Comparison of ENCODE assay signal across 8 cellular contexts in genomic region chrX:130120321-130120731, GRCh38.
DNase-seq lines count a peak whose midpoint lies in the region; ATAC-seq and TF ChIP-seq lines count a peak whose summit lies in the region.

No MANE protein-coding gene starts in this region.

- peaks cover 28% of the 10 kb centered on the region for H3K4me1 Mint-ChIP-seq in nephron

- H3K9me3 Mint-ChIP-seq in nephron = peaks cover 6% of the 10 kb centered on the region

- peak; percentile 50 for ATAC-seq in GM21619 (IDR thresholded peaks at IDR 0.05; ENCODE audit: unreplicated experiment)

- no peaks in the 10 kb centered on the region for H3K9me3 ChIP-seq in KOPT-K1 (ENCODE audit: insufficient read depth, low read length, poor library complexity, severe bottlenecking)
- no peaks in the 10 kb centered on the region for H3K9me3 ChIP-seq in effector memory CD4-positive, alpha-beta T cell (ENCODE audit: control insufficient read depth, low read length)

- peak; percentile 47 for DNase-seq in GM12865 (ENCODE audit: low read depth)
- DNase-seq in effector memory CD4-positive, alpha-beta T cell = no peak
- DNase-seq in AG08396 (ENCODE audit: low spot score) = no peak
- no peak for DNase-seq in NCI-H2029 treated with DMSO at 0.1 percent for 48 hours (lab: John Stamatoyannopoulos, UW)
- DNase-seq in cerebellar cortex (ENCODE audit: low spot score) = no peak

- H3K4me1 ChIP-seq in effector memory CD4-positive, alpha-beta T cell (ENCODE audit: control insufficient read depth, insufficient read depth, low read length, poor library complexity, severe bottlenecking) = peaks cover 11% of the 10 kb centered on the region

- H3K27me3 Mint-ChIP-seq in nephron (ENCODE audit: low read depth) = peaks cover 5% of the 10 kb centered on the region

- TF ChIP-seq CTCF in GM12865 (IDR thresholded peaks at IDR 0.05; ENCODE audit: insufficient read depth, low read depth, low read length, missing control alignments) (no peak), nephron (IDR thresholded peaks at IDR 0.05; ENCODE audit: unreplicated experiment in 3 of 3) (no peak)

- H3K27me3 ChIP-seq in effector memory CD4-positive, alpha-beta T cell (replicated peaks; ENCODE audit: control insufficient read depth, insufficient read depth, low read length, poor library complexity, severe bottlenecking) = no peaks in the 10 kb centered on the region

- peak overlapping the region; percentile 69 to 99 (median 96) for H3K27ac Mint-ChIP-seq in nephron

- H3K4me3 ChIP-seq in GM12865 (ENCODE audit: low read depth, low read length) = peak overlapping the region; percentile 49
- H3K4me3 ChIP-seq in effector memory CD4-positive, alpha-beta T cell (ENCODE audit: insufficient read depth, low read depth, low read length, poor library complexity, severe bottlenecking) = peak overlapping the region; percentile 59

- peak overlapping the region; percentile 43 for H3K27ac ChIP-seq in KOPT-K1 (ENCODE audit: low read depth, low read length, poor library complexity, severe bottlenecking)
- H3K27ac ChIP-seq in effector memory CD4-positive, alpha-beta T cell (ENCODE audit: insufficient read depth, low read length, poor library complexity, severe bottlenecking) = no peak overlapping the region

- H3K36me3 ChIP-seq in KOPT-K1 (ENCODE audit: insufficient read depth, low read length) = peaks cover 10% of the 10 kb centered on the region; the same call in 1 of the 2 replicates
- H3K36me3 ChIP-seq in effector memory CD4-positive, alpha-beta T cell (ENCODE audit: control insufficient read depth, insufficient read depth, low read length) = no peaks in the 10 kb centered on the region

- peak overlapping the region; percentile 74 to 76 (median 75) for H3K4me3 Mint-ChIP-seq in nephron

- peaks cover 11% of the 10 kb centered on the region for H3K36me3 Mint-ChIP-seq in nephron (ENCODE audit: low read depth)
